In genomic region chrX:56623316-56623715, GRCh38 we compare ENCODE assay signal across 19 cellular contexts.
"Had no signal": no experiment of that assay in that cellular context is flagged by ENCODE, and none has a peak within 500 bp of the region (broad histone marks: within the 10 kb centered on the region; RNA-seq: fewer than 3 reads in every experiment).

No MANE protein-coding gene starts in this region.

- DNase-seq: dermis blood vessel endothelial cell; dorsolateral prefrontal cortex; effector CD4-positive, alpha-beta T cell; effector memory CD4-positive, alpha-beta T cell; foreskin keratinocyte; gastrocnemius medialis; glutamatergic neuron; head of caudate nucleus; heart right ventricle; hippocampal formation; islet precursor cell; left cardiac atrium; left lung; left ventricle myocardium superior; lower lobe of right lung; mesenchymal stem cell; mucosa of descending colon; naive B cell; naive thymus-derived CD8-positive, alpha-beta T cell had no signal

- ATAC-seq: foreskin keratinocyte; gastrocnemius medialis; heart right ventricle; left cardiac atrium; left lung; left ventricle myocardium superior; lower lobe of right lung; mucosa of descending colon; naive thymus-derived CD8-positive, alpha-beta T cell had no signal
